ENCODE assay signal across 9 cellular contexts in the genomic region with DNA sequence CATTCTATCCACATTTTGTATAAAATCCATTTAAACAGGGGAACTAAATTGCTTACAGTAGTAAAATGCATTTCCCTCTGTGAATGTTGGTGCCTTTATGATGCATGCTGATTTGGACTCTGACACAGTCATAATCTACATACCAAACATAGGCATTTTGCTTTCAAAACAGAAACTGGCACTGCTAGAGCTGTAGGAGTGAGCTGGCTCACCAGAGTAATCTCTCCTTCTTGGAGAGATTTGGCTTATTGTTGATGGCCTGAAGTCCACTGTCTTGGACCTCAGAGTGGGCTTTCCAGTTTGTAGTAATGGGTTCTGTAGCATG.
DNase-seq lines count a peak whose midpoint lies in the region; ATAC-seq, FAIRE-seq and TF ChIP-seq lines count a peak whose summit lies in the region.
"Had no signal": no experiment of that assay in that cellular context is flagged by ENCODE, and none has a peak within 500 bp of the region (broad histone marks: within the 10 kb centered on the region; RNA-seq: fewer than 3 reads in every experiment).

No MANE protein-coding gene starts in this region.

- H3K4me1 ChIP-seq in colonic mucosa: no peaks in the 10 kb centered on the region
- peaks cover 0 to 4% of the 10 kb centered on the region in 2 donors for H3K4me1 ChIP-seq in small intestine (ENCODE audit: control insufficient read depth in 2 of 2, insufficient read depth in 1 of 2, low read depth in 1 of 2, low read length in 1 of 2)
- H3K4me1 ChIP-seq in neural progenitor cell: peaks cover 4% of the 10 kb centered on the region

- no peaks in the 10 kb centered on the region for H4K20me1 ChIP-seq in neural progenitor cell (ENCODE audit: low read depth)

- no peaks in the 10 kb centered on the region for H3K79me2 ChIP-seq in neural progenitor cell (ENCODE audit: low read depth)

- H3K36me3 Mint-ChIP-seq in neural progenitor cell (peaks cover 1% of the 10 kb centered on the region), progenitor cell of endocrine pancreas (ENCODE audit: insufficient read depth) (no peaks in the 10 kb centered on the region)
- H3K36me3 Mint-ChIP-seq: activated naive CD8-positive, alpha-beta T cell had no signal

- no peak for TF ChIP-seq CTCF in colonic mucosa (IDR thresholded peaks at IDR 0.05)
- TF ChIP-seq CTCF in neural progenitor cell (IDR thresholded peaks at IDR 0.05): no peak
- TF ChIP-seq CTCF in progenitor cell of endocrine pancreas (IDR thresholded peaks at IDR 0.05; ENCODE audit: unreplicated experiment): no peak

- H3K27ac ChIP-seq in colonic mucosa: peak overlapping the region; percentile 65
- peak overlapping the region in 1 of 2 donors; percentile 14 for H3K27ac ChIP-seq in small intestine (ENCODE audit: low read depth in 1 of 2, low read length in 1 of 2)
- H3K27ac ChIP-seq in neural progenitor cell: no peak overlapping the region

- intact Hi-C loops in colonic mucosa (cut with DNase I): no loop called here

- H3K9me3 Mint-ChIP-seq in neural progenitor cell: no peaks in the 10 kb centered on the region
- no peaks in the 10 kb centered on the region for H3K9me3 Mint-ChIP-seq in progenitor cell of endocrine pancreas (ENCODE audit: low read depth)

- H3F3A ChIP-seq in neural progenitor cell (ENCODE audit: low read depth): no peaks in the 10 kb centered on the region

- no peak for DNase-seq in GM19239 (ENCODE audit: insufficient read length, low spot score)
- DNase-seq in colonic mucosa: peak; percentile 29
- DNase-seq in small intestine: peak; percentile 88
- DNase-seq in neural progenitor cell (ENCODE audit: low spot score): no peak
- no peak for DNase-seq in SHP77 (lab: John Stamatoyannopoulos, UW)
- DNase-seq in NCI-H2196 (lab: John Stamatoyannopoulos, UW; ENCODE audit: unreplicated experiment): no peak
- DNase-seq in progenitor cell of endocrine pancreas (ENCODE audit: low spot score, unreplicated experiment): no peak

- H3K36me3 ChIP-seq in colonic mucosa (no peaks in the 10 kb centered on the region), small intestine (ENCODE audit: control insufficient read depth in 2 of 2, insufficient read depth in 2 of 2, low read length in 2 of 2) (no peaks in the 10 kb centered on the region), neural progenitor cell (no peaks in the 10 kb centered on the region)

- H3K4me2 ChIP-seq in neural progenitor cell: no peak overlapping the region

- H3K4me3 ChIP-seq in colonic mucosa: no peak overlapping the region
- no peak overlapping the region for H3K4me3 ChIP-seq in small intestine (ENCODE audit: low read depth in 1 of 2, low read length in 2 of 2)
- no peak overlapping the region for H3K4me3 ChIP-seq in neural progenitor cell

- H3K27me3 Mint-ChIP-seq in neural progenitor cell (ENCODE audit: insufficient read depth, low read depth) (peaks cover 2% of the 10 kb centered on the region), progenitor cell of endocrine pancreas (no peaks in the 10 kb centered on the region)
- H3K27me3 Mint-ChIP-seq: activated naive CD8-positive, alpha-beta T cell had no signal

- H3K27me3 ChIP-seq in colonic mucosa (no peaks in the 10 kb centered on the region), small intestine (ENCODE audit: control insufficient read depth in 2 of 2, insufficient read depth in 2 of 2, low read length in 2 of 2) (no peaks in the 10 kb centered on the region), neural progenitor cell (no peaks in the 10 kb centered on the region)

- H3K27ac Mint-ChIP-seq in neural progenitor cell (no peak overlapping the region), progenitor cell of endocrine pancreas (no peak overlapping the region)
- H3K27ac Mint-ChIP-seq: activated naive CD8-positive, alpha-beta T cell had no signal

- H3K9me3 ChIP-seq in colonic mucosa (no peaks in the 10 kb centered on the region), small intestine (ENCODE audit: control insufficient read depth, low read depth) (no peaks in the 10 kb centered on the region), neural progenitor cell (ENCODE audit: low read depth) (no peaks in the 10 kb centered on the region)

- H3K4me3 Mint-ChIP-seq in neural progenitor cell: no peak overlapping the region
- H3K4me3 Mint-ChIP-seq in progenitor cell of endocrine pancreas (ENCODE audit: low read depth): no peak overlapping the region
- H3K4me3 Mint-ChIP-seq: activated naive CD8-positive, alpha-beta T cell had no signal

- FAIRE-seq in GM19239 (lab: Jason Lieb, UNC) (peak; percentile 40), small intestine (lab: Jason Lieb, UNC) (no peak)

- H3K9ac ChIP-seq in colonic mucosa (ENCODE audit: low read depth in 2 of 2, low read length in 2 of 2): no peak overlapping the region
- no peak overlapping the region for H3K9ac ChIP-seq in neural progenitor cell

- H3K4me1 Mint-ChIP-seq in neural progenitor cell (peaks cover 24% of the 10 kb centered on the region), progenitor cell of endocrine pancreas (ENCODE audit: low read depth) (peaks cover 5% of the 10 kb centered on the region)

- ATAC-seq in HG03196 (IDR thresholded peaks at IDR 0.05; ENCODE audit: unreplicated experiment): peak; percentile 64

- H2AFZ ChIP-seq in neural progenitor cell (replicated peaks): no peak overlapping the region

Comparison
In these comparisons a context has a peak if more than half of its experiments do, and no peak if none do; other contexts are left out.
1. DNase-seq: peak in colonic mucosa (single experiment) and small intestine (single experiment); none in GM19239 (single experiment), neural progenitor cell (single experiment), SHP77 (0 of 2), NCI-H2196 (single experiment) and progenitor cell of endocrine pancreas (single experiment).